ENCODE assay signal across 17 cellular contexts in genomic region chr3:176631175-176631574, GRCh38.
DNase-seq lines count a peak whose midpoint lies in the region; ATAC-seq lines count a peak whose summit lies in the region.
"Had no signal": no experiment of that assay in that cellular context is flagged by ENCODE, and none has a peak within 500 bp of the region (broad histone marks: within the 10 kb centered on the region; RNA-seq: fewer than 3 reads in every experiment).

No MANE protein-coding gene starts in this region.

- H3K4me1 ChIP-seq in GM23248 (ENCODE audit: insufficient read depth), result no peaks in the 10 kb centered on the region
- H3K4me1 ChIP-seq: BLaER1 treated with 17β-estradiol and CSF1 and Interleukin-3, amounts not matched to agents 10 nM and 100 nM; HAP-1 had no signal

- peak; percentile 11 for DNase-seq in GM23248
- DNase-seq in amniotic epithelial cell (ENCODE audit: low read depth), result peak; percentile 21
- DNase-seq in fibroblast of gingiva (ENCODE audit: low read depth), result peak; percentile 11
- peak; percentile 43 for DNase-seq in renal cortical epithelial cell (ENCODE audit: low read depth)
- DNase-seq in AG08396 (ENCODE audit: low spot score), result no peak
- no peak for DNase-seq in activated CD8-positive, alpha-beta memory T cell treated with anti-CD3 and anti-CD28 coated beads for 24 hours
- DNase-seq: 8988T; Calu3; CD8-positive, alpha-beta T cell; DMS79 treated with DMSO at 0.1 percent for 48 hours; GF-D8 had no signal

- H3K27me3 Mint-ChIP-seq in stimulated activated memory B cell treated with anti-CD40 and anti-IgM and Interleukin-4, amounts not matched to agents 10 μg/mL and 1 μg/mL and 100 μg/mL, for 72 hours, result no peaks in the 10 kb centered on the region
- H3K27me3 Mint-ChIP-seq: B cell, IgD-negative memory B cell had no signal

- in situ Hi-C loops in GM23248 (cut with MboI), result no loop called here

- H3K4me3 ChIP-seq in GM23248, result no peak overlapping the region
- H3K4me3 ChIP-seq: BLaER1 treated with 17β-estradiol and CSF1 and Interleukin-3, amounts not matched to agents 10 nM and 100 nM; HAP-1 had no signal

- no peak overlapping the region for H3K4me3 Mint-ChIP-seq in stimulated activated memory B cell treated with anti-CD40 and anti-IgM and Interleukin-4, amounts not matched to agents 10 μg/mL and 1 μg/mL and 100 μg/mL, for 72 hours
- H3K4me3 Mint-ChIP-seq: B cell; CD8-positive, alpha-beta T cell; IgD-negative memory B cell had no signal

- H3K36me3 ChIP-seq in GM23248 (ENCODE audit: low read depth), result no peaks in the 10 kb centered on the region
- H3K36me3 ChIP-seq: BLaER1 treated with 17β-estradiol and CSF1 and Interleukin-3, amounts not matched to agents 10 nM and 100 nM; HAP-1 had no signal

- ATAC-seq in stimulated activated memory B cell treated with anti-CD40 and anti-IgM and Interleukin-4, amounts not matched to agents 10 μg/mL and 1 μg/mL and 100 μg/mL, for 72 hours, result no peak
- no peak for ATAC-seq in HG03097 (IDR thresholded peaks at IDR 0.05; ENCODE audit: low FRiP score, unreplicated experiment)
- ATAC-seq: CD8-positive, alpha-beta T cell had no signal

- no peak overlapping the region for H3K27ac Mint-ChIP-seq in stimulated activated memory B cell treated with anti-CD40 and anti-IgM and Interleukin-4, amounts not matched to agents 10 μg/mL and 1 μg/mL and 100 μg/mL, for 72 hours
- H3K27ac Mint-ChIP-seq: B cell; CD8-positive, alpha-beta T cell; IgD-negative memory B cell had no signal

- 8 to 11% methylated on average over 1 of the region's 1 CpG for whole genome bisulfite sequencing in GM23248 (ENCODE audit: low coverage in 1 of 2, low lambda C conversion rate in 2 of 2, missing lambda C conversion rate in 2 of 2), 2 experiments

- no peaks in the 10 kb centered on the region for H3F3A ChIP-seq in GM23248 (ENCODE audit: insufficient read depth)

- H3K9me3 ChIP-seq in GM23248 (ENCODE audit: low read depth), result no peaks in the 10 kb centered on the region
- H3K9me3 ChIP-seq: BLaER1 treated with 17β-estradiol and CSF1 and Interleukin-3, amounts not matched to agents 10 nM and 100 nM; HAP-1 had no signal

- H4K20me1 ChIP-seq in GM23248 (ENCODE audit: insufficient read depth), result no peaks in the 10 kb centered on the region
- H4K20me1 ChIP-seq: BLaER1 treated with 17β-estradiol and CSF1 and Interleukin-3, amounts not matched to agents 10 nM and 100 nM had no signal

- H3K9me3 Mint-ChIP-seq in stimulated activated memory B cell treated with anti-CD40 and anti-IgM and Interleukin-4, amounts not matched to agents 10 μg/mL and 1 μg/mL and 100 μg/mL, for 72 hours, result no peaks in the 10 kb centered on the region
- H3K9me3 Mint-ChIP-seq: CD8-positive, alpha-beta T cell had no signal

- H3K79me2 ChIP-seq in GM23248 (ENCODE audit: insufficient read depth), result no peaks in the 10 kb centered on the region

- H3K27ac ChIP-seq in GM23248, result no peak overlapping the region
- H3K27ac ChIP-seq: BLaER1 treated with 17β-estradiol and CSF1 and Interleukin-3, amounts not matched to agents 10 nM and 100 nM had no signal

- H3K9ac ChIP-seq in GM23248, result no peak overlapping the region
- H3K9ac ChIP-seq: BLaER1 treated with 17β-estradiol and CSF1 and Interleukin-3, amounts not matched to agents 10 nM and 100 nM had no signal

- H3K36me3 Mint-ChIP-seq in stimulated activated memory B cell treated with anti-CD40 and anti-IgM and Interleukin-4, amounts not matched to agents 10 μg/mL and 1 μg/mL and 100 μg/mL, for 72 hours, result no peaks in the 10 kb centered on the region
- H3K36me3 Mint-ChIP-seq: CD8-positive, alpha-beta T cell had no signal

- no peaks in the 10 kb centered on the region for H3K4me1 Mint-ChIP-seq in stimulated activated memory B cell treated with anti-CD40 and anti-IgM and Interleukin-4, amounts not matched to agents 10 μg/mL and 1 μg/mL and 100 μg/mL, for 72 hours
- H3K4me1 Mint-ChIP-seq: B cell, IgD-negative memory B cell had no signal

- no peak overlapping the region for H3K4me2 ChIP-seq in GM23248 (ENCODE audit: unreplicated experiment)
- H3K4me2 ChIP-seq: BLaER1 treated with 17β-estradiol and CSF1 and Interleukin-3, amounts not matched to agents 10 nM and 100 nM had no signal

- no peaks in the 10 kb centered on the region for H3K27me3 ChIP-seq in GM23248 (replicated peaks; ENCODE audit: insufficient read depth)
- H3K27me3 ChIP-seq: BLaER1 treated with 17β-estradiol and CSF1 and Interleukin-3, amounts not matched to agents 10 nM and 100 nM had no signal

- no peaks in the 10 kb centered on the region for H3K9me2 ChIP-seq in GM23248 (ENCODE audit: insufficient read depth)

- no peak overlapping the region for H2AFZ ChIP-seq in GM23248

Comparison
In these comparisons a context has a peak if more than half of its experiments do, and no peak if none do; other contexts are left out.
1. DNase-seq: peak in GM23248 (single experiment), amniotic epithelial cell (single experiment), fibroblast of gingiva (single experiment) and renal cortical epithelial cell (single experiment); none in AG08396 (single experiment) and activated CD8-positive, alpha-beta memory T cell treated with anti-CD3 and anti-CD28 coated beads for 24 hours (single experiment).